ENCODE assay signal across 18 cellular contexts in the genomic region with DNA sequence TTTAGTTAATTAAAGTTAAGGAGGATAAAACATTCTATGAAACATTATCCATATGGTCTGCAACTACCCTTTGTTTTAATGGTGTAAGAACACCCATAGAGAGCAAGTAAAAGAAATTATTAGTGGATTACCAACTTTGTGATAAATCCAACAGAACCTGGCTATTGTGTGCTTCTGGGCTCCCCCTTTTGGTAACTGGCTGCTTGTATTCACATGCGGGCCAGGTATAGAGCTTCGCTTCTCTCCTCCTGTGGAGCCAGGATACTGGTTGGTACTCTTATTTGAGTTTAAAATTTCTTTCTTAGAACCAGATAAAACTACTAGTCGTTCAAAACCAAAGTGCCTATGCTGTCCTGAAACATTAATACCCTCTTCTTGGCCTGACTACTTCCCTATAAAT.
"Had no signal": no experiment of that assay in that cellular context is flagged by ENCODE, and none has a peak within 500 bp of the region (broad histone marks: within the 10 kb centered on the region; RNA-seq: fewer than 3 reads in every experiment).

No MANE protein-coding gene starts in this region.

- H3K36me3 ChIP-seq: adrenal gland, ovary, tibial artery had no signal

- H3K27ac ChIP-seq: adrenal gland, coronary artery, ovary, tibial artery, VCaP had no signal

- DNase-seq: activated CD4-positive, alpha-beta memory T cell treated with anti-CD3 and anti-CD28 coated beads for 36 hours; activated effector memory CD4-positive, alpha-beta T cell treated with anti-CD3 and anti-CD28 coated beads, Interleukin-2, amount 50 U/mL, for 16 hours; activated T-cell treated with anti-CD3 and anti-CD28 coated beads, Interleukin-2, amount 50 U/mL, for 4 hours; adrenal gland; effector CD4-positive, alpha-beta T cell; foreskin melanocyte; head of caudate nucleus; ovary; stimulated activated CD4-positive, alpha-beta T cell treated with anti-CD3 and anti-CD28 coated beads, Interleukin-15, amount 100 ng/mL, for 24 hours; stimulated activated CD4-positive, alpha-beta T cell treated with anti-CD3 and anti-CD28 coated beads, Interleukin-4, amount 100 ng/mL, for 1 hour; stimulated activated naive CD4-positive, alpha-beta T cell; T-helper 1 cell; T1000; tibial artery had no signal

- ATAC-seq: activated T-cell treated with anti-CD3 and anti-CD28 coated beads, Interleukin-2, amount 50 U/mL, for 4 hours had no signal

- H3K4me3 ChIP-seq: adrenal gland, coronary artery, lung, ovary, tibial artery had no signal

- H3K4me1 ChIP-seq: adrenal gland had no signal

- FAIRE-seq: urothelium cell line had no signal

- H3K27me3 ChIP-seq: adrenal gland, ovary, tibial artery had no signal

- H3K9me3 ChIP-seq: adrenal gland, ovary, tibial artery had no signal
